9 cellular contexts compared by ENCODE assay signal in genomic region chr6:138007014-138007472, GRCh38.
A peak's percentile ranks its signal among the peaks of the same experiment; 100 is the strongest.
DNase-seq lines count a peak whose midpoint lies in the region; ATAC-seq and TF ChIP-seq lines count a peak whose summit lies in the region.
"Had no signal": no experiment of that assay in that cellular context is flagged by ENCODE, and none has a peak within 500 bp of the region (broad histone marks: within the 10 kb centered on the region; RNA-seq: fewer than 3 reads in every experiment).

No MANE protein-coding gene starts in this region.

- H3K4me1 Mint-ChIP-seq in CD14-positive monocyte: no peaks in the 10 kb centered on the region

- no peaks in the 10 kb centered on the region for H3K36me3 ChIP-seq in H7 (replicated peaks; ENCODE audit: control insufficient read depth, insufficient read depth, low read length)
- no peaks in the 10 kb centered on the region for H3K36me3 ChIP-seq in neutrophil

- TF ChIP-seq CTCF in CD14-positive monocyte (IDR thresholded peaks at IDR 0.05): peak; percentile 76
- peak; percentile 26 for TF ChIP-seq CTCF in neutrophil (IDR thresholded peaks at IDR 0.05)

- H3K4me3 ChIP-seq in H7 (ENCODE audit: insufficient read depth, low read depth, low read length): no peak overlapping the region
- H3K4me3 ChIP-seq in neutrophil (ENCODE audit: low read depth in 1 of 2, low read length in 1 of 2): no peak overlapping the region

- no peak overlapping the region for H3K4me3 Mint-ChIP-seq in CD14-positive monocyte
- H3K4me3 Mint-ChIP-seq: immature natural killer cell had no signal

- DNase-seq in CD14-positive monocyte (ENCODE audit: low spot score) (no peak), H7 (peak; percentile 73), RKO (ENCODE audit: low spot score) (peak; percentile 49), ecto neural progenitor cell (ENCODE audit: low spot score) (peak; percentile 53)
- DNase-seq in NK-92 treated with Interleukin-12 subunit alpha and Interleukin-12 subunit beta, amount 100 ng/mL, for 24 hours (lab: John Stamatoyannopoulos, UW): no peak

- H3K36me3 Mint-ChIP-seq in CD14-positive monocyte: no peaks in the 10 kb centered on the region
- H3K36me3 Mint-ChIP-seq: immature natural killer cell had no signal

- H3K9me3 Mint-ChIP-seq in CD14-positive monocyte: no peaks in the 10 kb centered on the region
- H3K9me3 Mint-ChIP-seq: immature natural killer cell had no signal

- peaks cover 0 to 16% (median 3%) of the 10 kb centered on the region in 3 donors for H3K27me3 Mint-ChIP-seq in CD14-positive monocyte (ENCODE audit: low read depth in 3 of 3)

- intact Hi-C loops in CD14-positive monocyte (cut with micrococcal nuclease): loop anchor here in 1 of 2 donors (10.0 kb wide), 1 partner anchor 302 kb away; no protein-coding TSS in a partner anchor

- H3K27ac Mint-ChIP-seq in CD14-positive monocyte: no peak overlapping the region

- ATAC-seq in HG02610 (IDR thresholded peaks at IDR 0.05; ENCODE audit: unreplicated experiment) (no peak), HG03571 (IDR thresholded peaks at IDR 0.05; ENCODE audit: unreplicated experiment) (no peak)

- no peaks in the 10 kb centered on the region for H3K9me3 ChIP-seq in neutrophil

- no peak overlapping the region for H3K27ac ChIP-seq in neutrophil

- H3K4me1 ChIP-seq in neutrophil (ENCODE audit: control insufficient read depth in 1 of 2, insufficient read depth in 1 of 2, low read depth in 1 of 2, low read length in 1 of 2): no peaks in the 10 kb centered on the region

- H3K27me3 ChIP-seq in H7 (ENCODE audit: control insufficient read depth, insufficient read depth, low read length): no peaks in the 10 kb centered on the region
- H3K27me3 ChIP-seq in neutrophil: no peaks in the 10 kb centered on the region

Comparison
In these comparisons a context has a peak if more than half of its experiments do, and no peak if none do; other contexts are left out.
1. DNase-seq: peak in H7 (single experiment), RKO (single experiment) and ecto neural progenitor cell (single experiment); none in CD14-positive monocyte (single experiment) and NK-92 treated with Interleukin-12 subunit alpha and Interleukin-12 subunit beta, amount 100 ng/mL, for 24 hours (single experiment).